In genomic region chr10:65620404-65621048, GRCh38 we compare ENCODE assay signal across 29 cellular contexts.
"Had no signal": no experiment of that assay in that cellular context is flagged by ENCODE, and none has a peak within 500 bp of the region (broad histone marks: within the 10 kb centered on the region; RNA-seq: fewer than 3 reads in every experiment).

No MANE protein-coding gene starts in this region.

- DNase-seq: activated CD4-positive, alpha-beta T cell treated with anti-CD3 and anti-CD28 coated beads for 4 hours; activated CD4-positive, alpha-beta T cell treated with anti-CD3 and anti-CD28 coated beads, Interleukin-2, amount 50 U/mL, for 48 hours; activated CD8-positive, alpha-beta memory T cell treated with anti-CD3 and anti-CD28 coated beads for 24 hours; activated effector memory CD4-positive, alpha-beta T cell treated with Interleukin-2 at 50 U/mL for 16 hours; activated naive CD4-positive, alpha-beta T cell treated with anti-CD3 and anti-CD28 coated beads for 36 hours; activated naive CD8-positive, alpha-beta T cell treated with anti-CD3 and anti-CD28 coated beads for 36 hours; adrenal gland; brain microvascular endothelial cell; central memory CD4-positive, alpha-beta T cell; dermis blood vessel endothelial cell; effector CD4-positive, alpha-beta T cell; gastrocnemius medialis; glutamatergic neuron; left colon; midbrain; naive thymus-derived CD4-positive, alpha-beta T cell; ovary; stimulated activated CD4-positive, alpha-beta T cell treated with anti-CD3 and anti-CD28 coated beads, Interleukin-15, amount 100 ng/mL, for 24 hours; stimulated activated CD4-positive, alpha-beta T cell treated with anti-CD3 and anti-CD28 coated beads, Interleukin-2, amount 100 ng/mL, for 24 hours; stimulated activated naive B cell treated with anti-CD40 and anti-IgM and Interleukin-4, amounts not matched to agents 10 μg/mL and 1 μg/mL and 100 μg/mL, for 72 hours; stomach; T-helper 1 cell; thyroid gland; upper lobe of left lung had no signal

- H3K36me3 ChIP-seq: adrenal gland, ascending aorta, brain microvascular endothelial cell, gastrocnemius medialis, ovary, right atrium auricular region, thyroid gland, upper lobe of left lung had no signal

- FAIRE-seq: endometrium, TTC549 had no signal

- H3K4me3 ChIP-seq: adrenal gland, ascending aorta, gastrocnemius medialis, ovary, right atrium auricular region, stomach, thyroid gland, upper lobe of left lung had no signal

- H3K27me3 ChIP-seq: adrenal gland, ascending aorta, brain microvascular endothelial cell, gastrocnemius medialis, ovary, right atrium auricular region, stomach, thyroid gland, upper lobe of left lung had no signal

- H3K9me3 ChIP-seq: adrenal gland, ascending aorta, gastrocnemius medialis, thyroid gland had no signal

- H3K27ac ChIP-seq: adrenal gland, ascending aorta, brain microvascular endothelial cell, gastrocnemius medialis, ovary, right atrium auricular region, stomach, thyroid gland, upper lobe of left lung, VCaP had no signal

- H3K4me1 ChIP-seq: adrenal gland, ascending aorta, gastrocnemius medialis, right atrium auricular region, stomach, thyroid gland, upper lobe of left lung had no signal
